In the genomic region with DNA sequence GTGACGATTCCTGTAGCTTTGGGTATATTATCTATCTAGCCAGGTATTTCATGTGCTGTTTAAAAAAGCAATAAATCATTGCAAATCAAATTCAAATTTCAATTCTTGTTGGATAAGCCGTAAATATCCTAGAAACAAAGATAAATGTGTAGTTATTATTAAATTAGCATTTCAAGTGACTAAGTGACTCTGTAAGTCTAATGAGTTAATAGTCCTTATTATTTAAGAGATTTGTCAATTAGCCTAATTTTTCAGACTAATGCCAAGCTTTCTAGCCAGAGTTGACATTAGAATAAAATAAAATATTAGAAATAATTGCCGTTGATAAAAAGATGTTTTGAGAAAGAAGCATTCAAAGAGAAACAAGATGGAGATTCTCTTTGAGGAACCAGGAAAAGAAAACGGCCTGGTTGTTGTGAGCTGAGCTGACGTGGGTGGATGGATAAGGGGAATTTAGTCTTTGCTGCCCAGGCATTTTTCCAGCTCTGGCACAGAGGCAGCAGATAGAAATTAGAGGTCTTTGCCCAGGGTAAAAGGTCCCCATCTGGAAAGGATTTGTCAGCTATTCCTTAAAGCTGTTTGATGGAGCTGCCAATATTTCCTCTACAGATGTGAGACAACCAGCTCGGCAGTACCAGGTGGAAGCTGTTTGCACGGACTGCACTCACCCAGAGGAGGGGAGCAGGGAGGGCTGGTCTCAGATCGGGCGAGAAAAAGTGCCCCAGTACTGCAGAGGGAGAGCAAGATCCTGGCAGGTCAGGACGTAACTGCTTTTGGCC, we compare ENCODE assay signal across 1 cellular context.
TF ChIP-seq lines count a peak whose summit lies in the region.

No MANE protein-coding gene starts in this region.

TF ChIP-seq in IMR-90, 13 proteins besides CTCF, POLR2A, EP300 and RAD21:
- TF ChIP-seq BHLHE40 (IDR thresholded peaks at IDR 0.05; ENCODE audit: low read depth, low read length), result no peak
